Comparison of ENCODE assay signal across 9 cellular contexts in the genomic region with DNA sequence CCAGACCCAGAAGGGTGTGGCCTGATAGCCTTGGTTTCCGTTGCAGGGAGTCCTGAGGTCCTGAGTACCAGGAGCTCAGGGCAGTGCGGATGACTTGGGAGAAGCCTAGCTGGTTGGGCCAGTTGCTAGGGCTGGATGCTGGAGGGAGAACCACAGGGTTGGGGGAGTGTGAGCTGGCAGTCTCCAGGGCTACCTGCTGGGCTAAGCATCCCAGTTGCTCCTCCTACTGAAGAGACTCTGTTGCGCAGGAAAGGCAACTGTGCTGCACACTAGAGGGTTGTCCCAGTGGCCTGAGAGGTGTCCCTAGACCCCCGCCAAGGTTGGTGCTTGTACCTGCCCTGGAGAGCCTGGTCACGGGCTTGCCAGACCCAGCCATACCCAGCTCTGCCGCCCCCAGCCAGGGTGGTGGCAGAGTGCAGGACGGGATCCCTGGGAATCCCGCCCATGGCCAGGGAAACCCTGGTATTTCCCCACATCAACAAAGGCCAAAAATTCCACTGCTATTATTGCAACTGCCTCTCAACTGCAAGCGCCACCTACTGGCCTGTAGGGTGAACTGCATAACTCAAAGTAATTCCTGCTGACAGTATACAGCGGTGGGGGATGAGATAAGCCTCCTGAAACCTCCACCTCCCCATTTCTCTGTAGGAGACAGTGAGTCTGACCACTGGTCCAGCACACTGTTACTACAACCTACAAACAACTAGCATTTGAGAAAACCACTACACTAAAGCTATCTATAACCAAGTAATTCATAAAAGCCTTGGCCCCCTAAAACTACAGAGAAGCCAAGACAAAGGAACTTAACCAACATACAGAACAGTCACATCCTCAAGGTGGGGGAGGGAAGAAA.
DNase-seq lines count a peak whose midpoint lies in the region; ATAC-seq and TF ChIP-seq lines count a peak whose summit lies in the region.
"Had no signal": no experiment of that assay in that cellular context is flagged by ENCODE, and none has a peak within 500 bp of the region (broad histone marks: within the 10 kb centered on the region; RNA-seq: fewer than 3 reads in every experiment).

No MANE protein-coding gene starts in this region.

- CTCF ChIA-PET in Calu3 (lab: Charles Lee), result interaction anchor here (0.7 to 1.6 kb wide), 6 partner anchors 9 to 540 kb away, joined by 3 to 9 read pairs (median 4); no protein-coding TSS in a partner anchor
- CTCF ChIA-PET in activated naive CD4-positive, alpha-beta T cell treated with anti-CD3 and anti-CD28 coated beads, Interleukin-2, amount 10 ng/mL, durations not matched to agents 7 days and 5 days (lab: Charles Lee), result interaction anchor here (0.7 to 6.0 kb wide), 29 partner anchors 8 to 1632 kb away, joined by 3 to 68 read pairs (median 3); a partner anchor contains a TSS

- peak overlapping the region; percentile 23 for H3K27ac Mint-ChIP-seq in Calu3 (ENCODE audit: unreplicated experiment)
- H3K27ac Mint-ChIP-seq in activated naive CD4-positive, alpha-beta T cell treated with anti-CD3 and anti-CD28 coated beads, Interleukin-2, amount 10 ng/mL, durations not matched to agents 7 days and 5 days, result no peak overlapping the region
- H3K27ac Mint-ChIP-seq: activated naive CD8-positive, alpha-beta T cell had no signal

- H3K4me3 Mint-ChIP-seq in Calu3 (ENCODE audit: low read depth, unreplicated experiment), result no peak overlapping the region
- no peak overlapping the region for H3K4me3 Mint-ChIP-seq in activated naive CD4-positive, alpha-beta T cell treated with anti-CD3 and anti-CD28 coated beads, Interleukin-2, amount 10 ng/mL, durations not matched to agents 7 days and 5 days
- H3K4me3 Mint-ChIP-seq: activated naive CD8-positive, alpha-beta T cell had no signal

- BruUV-seq in Calu3 (replicated peaks; lab: Mats Ljungman, UMichigan), result no TSS peak

- DNase-seq in Calu3, result peak; percentile 80
- DNase-seq in SHP77 treated with DMSO at 0.1 percent for 48 hours (lab: John Stamatoyannopoulos, UW), result peak; percentile 47
- peak; percentile 64 for DNase-seq in activated naive CD4-positive, alpha-beta T cell treated with anti-CD3 and anti-CD28 coated beads, Interleukin-2, amount 10 ng/mL, durations not matched to agents 7 days and 5 days
- peak; percentile 68 for DNase-seq in iPS DF 4.7 (ENCODE audit: extremely low read depth, low spot score)
- peak; percentile 45 for DNase-seq in stimulated activated CD4-positive, alpha-beta T cell treated with anti-CD3 and anti-CD28 coated beads, Interleukin-1b, Interleukin-23, amount 100 ng/mL, for 48 hours
- DNase-seq in KG1 (lab: John Stamatoyannopoulos, UW), result no peak

- peaks cover 26% of the 10 kb centered on the region for H3K4me1 Mint-ChIP-seq in Calu3 (ENCODE audit: low read depth, unreplicated experiment)
- no peaks in the 10 kb centered on the region for H3K4me1 Mint-ChIP-seq in activated naive CD4-positive, alpha-beta T cell treated with anti-CD3 and anti-CD28 coated beads, Interleukin-2, amount 10 ng/mL, durations not matched to agents 7 days and 5 days

- no peaks in the 10 kb centered on the region for H3K36me3 Mint-ChIP-seq in Calu3 (ENCODE audit: insufficient read depth, unreplicated experiment)
- no peaks in the 10 kb centered on the region for H3K36me3 Mint-ChIP-seq in activated naive CD4-positive, alpha-beta T cell treated with anti-CD3 and anti-CD28 coated beads, Interleukin-2, amount 10 ng/mL, durations not matched to agents 7 days and 5 days

- intact Hi-C loops in Calu3 (cut with micrococcal nuclease; ENCODE audit: unreplicated experiment), result loop anchor here (1.0 to 5.0 kb wide), 4 partner anchors 100 to 540 kb away; a partner anchor contains a TSS

- H3K9me3 Mint-ChIP-seq in Calu3 (ENCODE audit: low read depth, unreplicated experiment), result peaks cover 6% of the 10 kb centered on the region
- peaks cover 4% of the 10 kb centered on the region for H3K9me3 Mint-ChIP-seq in activated naive CD4-positive, alpha-beta T cell treated with anti-CD3 and anti-CD28 coated beads, Interleukin-2, amount 10 ng/mL, durations not matched to agents 7 days and 5 days

- TF ChIP-seq CTCF in Calu3 (IDR thresholded peaks at IDR 0.05; ENCODE audit: unreplicated experiment), result peak; percentile 98

- ATAC-seq in GM19351 (IDR thresholded peaks at IDR 0.05; ENCODE audit: unreplicated experiment) (peak; percentile 92), HG03521 (IDR thresholded peaks at IDR 0.05; ENCODE audit: unreplicated experiment) (peak; percentile 59)

- H3K27me3 Mint-ChIP-seq in Calu3 (ENCODE audit: unreplicated experiment), result no peaks in the 10 kb centered on the region
- peaks cover 23% of the 10 kb centered on the region for H3K27me3 Mint-ChIP-seq in activated naive CD4-positive, alpha-beta T cell treated with anti-CD3 and anti-CD28 coated beads, Interleukin-2, amount 10 ng/mL, durations not matched to agents 7 days and 5 days
